Comparison of ENCODE assay signal across 27 cellular contexts in genomic region chr12:90970471-90970870, GRCh38. TPM values are rescaled to one million over a fixed set of nuclear protein-coding genes. Genes with fewer than 3 reads are reported as not detected.
A peak's percentile ranks its signal among the peaks of the same experiment; 100 is the strongest.
DNase-seq lines count a peak whose midpoint lies in the region; ATAC-seq, FAIRE-seq and TF ChIP-seq lines count a peak whose summit lies in the region.
"Had no signal": no experiment of that assay in that cellular context is flagged by ENCODE, and none has a peak within 500 bp of the region (broad histone marks: within the 10 kb centered on the region; RNA-seq: fewer than 3 reads in every experiment).

No MANE protein-coding gene starts in this region.

- no peaks in the 10 kb centered on the region for H3K36me3 Mint-ChIP-seq in activated naive CD8-positive, alpha-beta T cell treated with anti-CD3 and anti-CD28 coated beads, Interleukin-2, amount 50 U/mL, for 24 hours (ENCODE audit: low read depth)
- H3K36me3 Mint-ChIP-seq: CD4-positive, alpha-beta memory T cell had no signal

- no peak overlapping the region for H2AFZ ChIP-seq in endothelial cell of umbilical vein (ENCODE audit: low read depth, low read length)
- H2AFZ ChIP-seq in MM.1S (ENCODE audit: low read length): no peak overlapping the region

- BruUV-seq in endothelial cell of umbilical vein (replicated peaks; lab: Mats Ljungman, UMichigan): no TSS peak

- CTCF ChIA-PET in endothelial cell of umbilical vein (lab: Charles Lee): interaction anchor here (1.0 to 3.0 kb wide), 9 partner anchors 9 to 386 kb away, joined by 3 to 20 read pairs (median 4); no protein-coding TSS in a partner anchor

- H3K27me3 ChIP-seq in MG63: no peaks in the 10 kb centered on the region
- no peaks in the 10 kb centered on the region for H3K27me3 ChIP-seq in endothelial cell of umbilical vein (ENCODE audit: control insufficient read depth in 2 of 2, insufficient read depth in 2 of 2, low read length in 2 of 2)
- no peaks in the 10 kb centered on the region for H3K27me3 ChIP-seq in MM.1S (replicated peaks; ENCODE audit: insufficient read depth, low read length)
- H3K27me3 ChIP-seq: dorsolateral prefrontal cortex had no signal

- H3K9me2 ChIP-seq in MM.1S (replicated peaks; ENCODE audit: insufficient read depth, low read length): no peaks in the 10 kb centered on the region

- dilution Hi-C loops in endothelial cell of umbilical vein (cut with MboI; ENCODE audit: extremely low pct_ligation_motif_present, low sequenced_read_pairs): no loop called here

- no peaks in the 10 kb centered on the region for H3K9me3 Mint-ChIP-seq in activated naive CD8-positive, alpha-beta T cell treated with anti-CD3 and anti-CD28 coated beads, Interleukin-2, amount 50 U/mL, for 24 hours
- H3K9me3 Mint-ChIP-seq: CD4-positive, alpha-beta memory T cell; nephron progenitor cell; T-helper 1 cell treated with Interleukin-12 subunit alpha and Interleukin-12 subunit beta and Interleukin-4 antibody, amounts not matched to agents 30 μg/mL and 1 μg/mL, for 36 hours had no signal

- H4K20me1 ChIP-seq in endothelial cell of umbilical vein (replicated peaks; ENCODE audit: control insufficient read depth, extremely low read depth, insufficient read depth, low read length) (no peaks in the 10 kb centered on the region), MM.1S (ENCODE audit: insufficient read depth, low read length) (no peaks in the 10 kb centered on the region)

- TF ChIP-seq CTCF in endothelial cell of umbilical vein (IDR thresholded peaks at IDR 0.05; ENCODE audit: extremely low read depth in 1 of 2, insufficient read depth in 1 of 2, low read depth in 1 of 2, low read length in 2 of 2): no peak
- TF ChIP-seq CTCF in MM.1S (IDR thresholded peaks at IDR 0.05; ENCODE audit: low read length): no peak

- ATAC-seq in GM18867 (IDR thresholded peaks at IDR 0.05; ENCODE audit: unreplicated experiment): peak; percentile 41
- ATAC-seq in activated naive CD8-positive, alpha-beta T cell treated with anti-CD3 and anti-CD28 coated beads, Interleukin-2, amount 50 U/mL, for 24 hours: no peak

- H3K27ac ChIP-seq in endothelial cell of umbilical vein (ENCODE audit: insufficient read depth, low read depth, low read length) (peak overlapping the region; percentile 4), MM.1S (ENCODE audit: low read length) (no peak overlapping the region)
- H3K27ac ChIP-seq: dorsolateral prefrontal cortex, VCaP had no signal

- H3K4me1 ChIP-seq in endothelial cell of umbilical vein (ENCODE audit: control insufficient read depth, extremely low read depth, insufficient read depth, low read length) (peaks cover 11% of the 10 kb centered on the region), MM.1S (ENCODE audit: low read length) (no peaks in the 10 kb centered on the region)

- H3F3A ChIP-seq in MM.1S (ENCODE audit: insufficient read depth, low read length): no peaks in the 10 kb centered on the region

- no peak overlapping the region for H3K27ac Mint-ChIP-seq in activated naive CD8-positive, alpha-beta T cell treated with anti-CD3 and anti-CD28 coated beads, Interleukin-2, amount 50 U/mL, for 24 hours
- H3K27ac Mint-ChIP-seq: CD4-positive, alpha-beta memory T cell; nephron progenitor cell; progenitor cell of endocrine pancreas; T-helper 1 cell treated with Interleukin-12 subunit alpha and Interleukin-12 subunit beta and Interleukin-4 antibody, amounts not matched to agents 30 μg/mL and 1 μg/mL, for 36 hours had no signal

- H3K4me3 Mint-ChIP-seq in activated naive CD8-positive, alpha-beta T cell treated with anti-CD3 and anti-CD28 coated beads, Interleukin-2, amount 50 U/mL, for 24 hours: no peak overlapping the region
- H3K4me3 Mint-ChIP-seq: CD4-positive, alpha-beta memory T cell; nephron progenitor cell; T-helper 1 cell treated with Interleukin-12 subunit alpha and Interleukin-12 subunit beta and Interleukin-4 antibody, amounts not matched to agents 30 μg/mL and 1 μg/mL, for 36 hours had no signal

- intact Hi-C loops in endothelial cell of umbilical vein (cut with micrococcal nuclease) (no loop called here), posterior vena cava (cut with DNase I) (loop anchor here (10.0 kb wide), 1 partner anchor 384 kb away; no protein-coding TSS in a partner anchor)

- no peaks in the 10 kb centered on the region for H3K36me3 ChIP-seq in MG63
- no peaks in the 10 kb centered on the region for H3K36me3 ChIP-seq in endothelial cell of umbilical vein (ENCODE audit: control insufficient read depth in 2 of 2, extremely low read depth in 1 of 2, insufficient read depth in 2 of 2, low read length in 2 of 2)
- H3K36me3 ChIP-seq in MM.1S (replicated peaks; ENCODE audit: insufficient read depth, low read length): no peaks in the 10 kb centered on the region

- no peaks in the 10 kb centered on the region for H3K4me1 Mint-ChIP-seq in activated naive CD8-positive, alpha-beta T cell treated with anti-CD3 and anti-CD28 coated beads, Interleukin-2, amount 50 U/mL, for 24 hours
- H3K4me1 Mint-ChIP-seq: CD4-positive, alpha-beta memory T cell; nephron progenitor cell had no signal

- H3K27me3 Mint-ChIP-seq in activated naive CD8-positive, alpha-beta T cell treated with anti-CD3 and anti-CD28 coated beads, Interleukin-2, amount 50 U/mL, for 24 hours: peaks cover 5% of the 10 kb centered on the region
- H3K27me3 Mint-ChIP-seq: progenitor cell of endocrine pancreas had no signal

- POLR2A ChIA-PET in endothelial cell of umbilical vein (lab: Charles Lee): interaction anchor here (1.1 kb wide), 1 partner anchor 382 kb away, joined by 3 read pairs; no protein-coding TSS in a partner anchor

- no peaks in the 10 kb centered on the region for H3K9me1 ChIP-seq in endothelial cell of umbilical vein (replicated peaks; ENCODE audit: control insufficient read depth, extremely low read depth, insufficient read depth, low read length)

- no peak for TF ChIP-seq POLR2A in endothelial cell of umbilical vein (IDR thresholded peaks at IDR 0.05; ENCODE audit: low read depth, low read length)

- H3K9me3 ChIP-seq in MG63 (no peaks in the 10 kb centered on the region), endothelial cell of umbilical vein (replicated peaks; ENCODE audit: control insufficient read depth, insufficient read depth, low read length) (no peaks in the 10 kb centered on the region), MM.1S (replicated peaks; ENCODE audit: insufficient read depth, low read length) (no peaks in the 10 kb centered on the region)

- H3K79me2 ChIP-seq in endothelial cell of umbilical vein (ENCODE audit: control insufficient read depth, insufficient read depth, low read length): no peaks in the 10 kb centered on the region
- H3K79me2 ChIP-seq in MM.1S (ENCODE audit: low read length): no peaks in the 10 kb centered on the region

- DNase-seq in MG63: peak; percentile 61
- peak; percentile 84 for DNase-seq in endothelial cell of umbilical vein (ENCODE audit: low read depth, low spot score)
- peak; percentile 60 for DNase-seq in renal cortical epithelial cell (ENCODE audit: low read depth)
- DNase-seq in activated CD4-positive, CD25-positive, alpha-beta regulatory T cell treated with anti-CD3 and anti-CD28 coated beads, Interleukin-2, amount 50 U/mL, for 72 hours: no peak
- no peak for DNase-seq in activated naive CD8-positive, alpha-beta T cell treated with anti-CD3 and anti-CD28 coated beads, Interleukin-2, amount 50 U/mL, for 24 hours
- no peak for DNase-seq in posterior vena cava (ENCODE audit: low spot score)
- no peak for DNase-seq in MM.1S
- DNase-seq: activated CD4-positive, alpha-beta T cell treated with anti-CD3 and anti-CD28 coated beads, Interleukin-2, amount 50 U/mL, for 1 hour; activated effector memory CD4-positive, alpha-beta T cell treated with anti-CD3 and anti-CD28 coated beads, Interleukin-2, amount 50 U/mL, for 16 hours; amniotic stem cell; CD4-positive, alpha-beta memory T cell; central memory CD4-positive, alpha-beta T cell; DMS79 treated with DMSO at 0.1 percent for 48 hours; dorsolateral prefrontal cortex; kidney glomerular epithelial cell; mesendoderm; NCI-H82; nephron progenitor cell; OCI-M1; stimulated activated CD4-positive, alpha-beta T cell treated with anti-CD3 and anti-CD28 coated beads, Interleukin-4, amount 100 ng/mL, for 4 hours; trophoblast cell had no signal

- peak; percentile 78 for FAIRE-seq in endothelial cell of umbilical vein (lab: Jason Lieb, UNC)

- H3K4me3 ChIP-seq in MG63 (no peak overlapping the region), endothelial cell of umbilical vein (replicated peaks in 1 of 3; ENCODE audit: insufficient read depth in 1 of 3, low read depth in 1 of 3, low read length in 3 of 3) (no peak overlapping the region), MM.1S (ENCODE audit: low read length) (no peak overlapping the region)
- H3K4me3 ChIP-seq: dorsolateral prefrontal cortex, skin epidermis had no signal

- H3K4me2 ChIP-seq in endothelial cell of umbilical vein (ENCODE audit: insufficient read depth, low read length) (peak overlapping the region; percentile 15), MM.1S (ENCODE audit: low read depth, low read length) (no peak overlapping the region)

- no peak overlapping the region for H3K9ac ChIP-seq in endothelial cell of umbilical vein (replicated peaks; ENCODE audit: extremely low read depth, insufficient read depth, low read length)
- H3K9ac ChIP-seq in MM.1S (ENCODE audit: low read length): no peak overlapping the region

RNA-seq across cellular contexts. Expression of gene CCER1, which starts 15.5 kb away (rescaled TPM):
- total RNA-seq in MG63 (2014; rRNA removed; shearing (Covaris generic); ENCODE audit: low replicate concordance): not detected in 2 replicates
- total RNA-seq in endothelial cell of umbilical vein: not detected in 2 replicates
- polyA plus RNA-seq in endothelial cell of umbilical vein: not detected in 2 replicates
- polyA plus RNA-seq in endothelial cell of umbilical vein (2011; cell fraction: cytosol; rRNA removed): not detected in 2 replicates
- not detected in 2 replicates for polyA plus RNA-seq in endothelial cell of umbilical vein (2011; cell fraction: nucleus; rRNA removed)
- polyA plus RNA-seq in endothelial cell of umbilical vein (2012): not detected in 2 replicates
- not detected in 2 replicates for polyA minus RNA-seq in endothelial cell of umbilical vein
- polyA minus RNA-seq in endothelial cell of umbilical vein (2011; cell fraction: cytosol; rRNA and poly(A)+ RNA removed): not detected
- not detected in 2 replicates for polyA minus RNA-seq in endothelial cell of umbilical vein (2011; cell fraction: nucleus; rRNA and poly(A)+ RNA removed)
- total RNA-seq in renal cortical epithelial cell: not detected in 2 replicates
- not detected for total RNA-seq in posterior vena cava
- total RNA-seq: CD4-positive, alpha-beta memory T cell; dorsolateral prefrontal cortex; progenitor cell of endocrine pancreas had no signal
- polyA plus RNA-seq: CD4-positive, alpha-beta memory T cell; esophagus had no signal

RNA-seq across cellular contexts. Expression of gene EPYC, which starts 34.3 kb away (rescaled TPM):
- not detected in 2 replicates for total RNA-seq in MG63 (2014; rRNA removed; shearing (Covaris generic); ENCODE audit: low replicate concordance)
- total RNA-seq in endothelial cell of umbilical vein (not detected in 2 replicates), renal cortical epithelial cell (not detected in 2 replicates), posterior vena cava (not detected)
- 0.06 TPM in 1 of 2 replicates, not detected in the other for polyA plus RNA-seq in endothelial cell of umbilical vein
- not detected in 2 replicates for polyA plus RNA-seq in endothelial cell of umbilical vein (2011; cell fraction: cytosol; rRNA removed)
- polyA plus RNA-seq in endothelial cell of umbilical vein (2011; cell fraction: nucleus; rRNA removed): not detected in 2 replicates
- polyA plus RNA-seq in endothelial cell of umbilical vein (2012): not detected in 2 replicates
- polyA minus RNA-seq in endothelial cell of umbilical vein: not detected in 2 replicates
- not detected for polyA minus RNA-seq in endothelial cell of umbilical vein (2011; cell fraction: cytosol; rRNA and poly(A)+ RNA removed)
- not detected in 2 replicates for polyA minus RNA-seq in endothelial cell of umbilical vein (2011; cell fraction: nucleus; rRNA and poly(A)+ RNA removed)
- total RNA-seq: CD4-positive, alpha-beta memory T cell; dorsolateral prefrontal cortex; progenitor cell of endocrine pancreas had no signal
- polyA plus RNA-seq: CD4-positive, alpha-beta memory T cell; esophagus had no signal

Comparison
In these comparisons a context has a peak if more than half of its experiments do, and no peak if none do; other contexts are left out.
1. DNase-seq: peak in MG63 (single experiment), endothelial cell of umbilical vein (single experiment) and renal cortical epithelial cell (single experiment); none in activated CD4-positive, CD25-positive, alpha-beta regulatory T cell treated with anti-CD3 and anti-CD28 coated beads, Interleukin-2, amount 50 U/mL, for 72 hours (single experiment), activated naive CD8-positive, alpha-beta T cell treated with anti-CD3 and anti-CD28 coated beads, Interleukin-2, amount 50 U/mL, for 24 hours (single experiment), posterior vena cava (single experiment) and MM.1S (single experiment).